ENCODE assay signal across 19 cellular contexts in the genomic region with DNA sequence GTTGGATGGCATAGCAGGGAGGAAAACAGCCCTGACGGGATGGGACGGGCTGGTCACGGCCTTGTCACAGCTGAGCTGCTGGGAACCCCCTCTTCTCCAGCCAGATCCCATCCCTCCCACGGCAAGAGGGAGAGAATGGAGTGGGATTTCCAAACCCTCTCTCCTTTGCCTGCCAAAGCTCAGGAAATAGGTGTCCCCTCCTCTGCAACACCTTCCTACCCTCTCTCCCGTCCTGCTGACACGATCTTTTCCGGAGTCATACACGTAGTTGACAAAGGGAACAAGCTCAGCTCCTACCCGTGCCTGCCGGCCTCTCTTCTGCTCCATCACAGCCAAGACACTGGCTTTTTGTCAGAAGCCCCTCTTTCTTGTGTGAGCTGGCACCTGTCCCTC. TPM values are rescaled to one million over a fixed set of nuclear protein-coding genes. Genes with fewer than 3 reads are reported as not detected.
DNase-seq lines count a peak whose midpoint lies in the region; ATAC-seq and TF ChIP-seq lines count a peak whose summit lies in the region.
"Had no signal": no experiment of that assay in that cellular context is flagged by ENCODE, and none has a peak within 500 bp of the region (broad histone marks: within the 10 kb centered on the region; RNA-seq: fewer than 3 reads in every experiment).

No MANE protein-coding gene starts in this region.

- no peaks in the 10 kb centered on the region for H3K4me1 ChIP-seq in naive thymus-derived CD4-positive, alpha-beta T cell (ENCODE audit: control insufficient read depth in 2 of 2, insufficient read depth in 2 of 2, low read length in 2 of 2)

- H3K9me3 ChIP-seq in naive thymus-derived CD4-positive, alpha-beta T cell (ENCODE audit: control insufficient read depth in 2 of 3, low read length in 3 of 3) = no peaks in the 10 kb centered on the region
- H3K9me3 ChIP-seq: adrenal gland, esophagus muscularis mucosa, thoracic aorta had no signal

- no peak for DNase-seq in stimulated activated naive CD8-positive, alpha-beta T cell treated with anti-CD3 and anti-CD28 coated beads, Interleukin-15, Interleukin-2, amounts not matched to agents 100 U/mL and 50 U/mL, for 24 hours
- DNase-seq in activated CD8-positive, alpha-beta T cell treated with anti-CD3 and anti-CD28 coated beads for 36 hours = no peak
- DNase-seq in naive thymus-derived CD4-positive, alpha-beta T cell = no peak
- DNase-seq in type B pancreatic cell (ENCODE audit: extremely low spot score, unreplicated experiment) (no peak), left cardiac atrium (no peak), cardiac septum (ENCODE audit: low spot score) (no peak), T1000 (lab: John Stamatoyannopoulos, UW) (no peak)
- DNase-seq: activated CD8-positive, alpha-beta memory T cell treated with anti-CD3 and anti-CD28 coated beads, Interleukin-2, amount 50 U/mL, for 48 hours; DMS 273 treated with DMSO at 0.1 percent for 48 hours; GDM1; NCI-H2081; NCI-H510A; SHP77; stimulated activated CD4-positive, alpha-beta T cell treated with anti-CD3 and anti-CD28 coated beads, Interleukin-4, amount 100 ng/mL, for 4 hours had no signal

- peaks cover 38% of the 10 kb centered on the region for H3K4me1 Mint-ChIP-seq in stimulated activated naive CD8-positive, alpha-beta T cell treated with anti-CD3 and anti-CD28 coated beads, Interleukin-15, Interleukin-2, amounts not matched to agents 100 ng/mL and 50 ng/mL, for 24 hours (ENCODE audit: low read depth)
- H3K4me1 Mint-ChIP-seq in activated CD8-positive, alpha-beta T cell treated with anti-CD3 and anti-CD28 coated beads for 36 hours (ENCODE audit: low read depth) = peaks cover 26% of the 10 kb centered on the region
- peaks cover 6 to 12% (median 7%) of the 10 kb centered on the region in 7 donors for H3K4me1 Mint-ChIP-seq in naive thymus-derived CD4-positive, alpha-beta T cell
- peaks cover 12% of the 10 kb centered on the region for H3K4me1 Mint-ChIP-seq in type B pancreatic cell (ENCODE audit: unreplicated experiment)

- peaks cover 54% of the 10 kb centered on the region for H3K36me3 Mint-ChIP-seq in stimulated activated naive CD8-positive, alpha-beta T cell treated with anti-CD3 and anti-CD28 coated beads, Interleukin-15, Interleukin-2, amounts not matched to agents 100 ng/mL and 50 ng/mL, for 24 hours (ENCODE audit: low read depth)
- H3K36me3 Mint-ChIP-seq in activated CD8-positive, alpha-beta T cell treated with anti-CD3 and anti-CD28 coated beads for 36 hours (ENCODE audit: low read depth) = peaks cover 44% of the 10 kb centered on the region
- H3K36me3 Mint-ChIP-seq in naive thymus-derived CD4-positive, alpha-beta T cell = peaks cover 3 to 22% (median 8%) of the 10 kb centered on the region in 5 donors
- H3K36me3 Mint-ChIP-seq in type B pancreatic cell = no peaks in the 10 kb centered on the region

- H3K4me3 Mint-ChIP-seq in stimulated activated naive CD8-positive, alpha-beta T cell treated with anti-CD3 and anti-CD28 coated beads, Interleukin-15, Interleukin-2, amounts not matched to agents 100 ng/mL and 50 ng/mL, for 24 hours = no peak overlapping the region
- H3K4me3 Mint-ChIP-seq in activated CD8-positive, alpha-beta T cell treated with anti-CD3 and anti-CD28 coated beads for 36 hours = no peak overlapping the region
- peak overlapping the region in 1 of 10 donors; percentile 36 for H3K4me3 Mint-ChIP-seq in naive thymus-derived CD4-positive, alpha-beta T cell
- H3K4me3 Mint-ChIP-seq in type B pancreatic cell = no peak overlapping the region

- intact Hi-C loops in activated CD8-positive, alpha-beta T cell treated with anti-CD3 and anti-CD28 coated beads for 36 hours (cut with micrococcal nuclease) = no loop called here
- intact Hi-C loops in naive thymus-derived CD4-positive, alpha-beta T cell (cut with micrococcal nuclease) = no loop called here
- intact Hi-C loops in left cardiac atrium (cut with DNase I) (no loop called here), cardiac septum (cut with DNase I) (no loop called here)

- no peaks in the 10 kb centered on the region for H3K27me3 Mint-ChIP-seq in stimulated activated naive CD8-positive, alpha-beta T cell treated with anti-CD3 and anti-CD28 coated beads, Interleukin-15, Interleukin-2, amounts not matched to agents 100 ng/mL and 50 ng/mL, for 24 hours
- H3K27me3 Mint-ChIP-seq in activated CD8-positive, alpha-beta T cell treated with anti-CD3 and anti-CD28 coated beads for 36 hours = no peaks in the 10 kb centered on the region
- no peaks in the 10 kb centered on the region for H3K27me3 Mint-ChIP-seq in naive thymus-derived CD4-positive, alpha-beta T cell
- no peaks in the 10 kb centered on the region for H3K27me3 Mint-ChIP-seq in type B pancreatic cell
- H3K27me3 Mint-ChIP-seq: progenitor cell of endocrine pancreas had no signal

- CTCF ChIA-PET in activated CD8-positive, alpha-beta T cell treated with anti-CD3 and anti-CD28 coated beads for 36 hours (lab: Charles Lee) = interaction anchor here (1.2 kb wide), 1 partner anchor 57 kb away, joined by 3 read pairs; no protein-coding TSS in a partner anchor
- CTCF ChIA-PET in naive thymus-derived CD4-positive, alpha-beta T cell (lab: Charles Lee) = no interaction called here

- POLR2A ChIA-PET in activated CD8-positive, alpha-beta T cell treated with anti-CD3 and anti-CD28 coated beads for 36 hours (lab: Charles Lee) = interaction anchor here (0.5 to 2.5 kb wide), 7 partner anchors 9 to 55 kb away, joined by 3 to 9 read pairs (median 7); no protein-coding TSS in a partner anchor
- POLR2A ChIA-PET in naive thymus-derived CD4-positive, alpha-beta T cell (lab: Charles Lee) = no interaction called here

- peaks cover 0 to 86% (median 15%) of the 10 kb centered on the region in 3 experiments for H3K36me3 ChIP-seq in naive thymus-derived CD4-positive, alpha-beta T cell (ENCODE audit: control insufficient read depth in 2 of 3, insufficient read depth in 3 of 3, low read length in 3 of 3)

- no peaks in the 10 kb centered on the region for H3K9me3 Mint-ChIP-seq in stimulated activated naive CD8-positive, alpha-beta T cell treated with anti-CD3 and anti-CD28 coated beads, Interleukin-15, Interleukin-2, amounts not matched to agents 100 ng/mL and 50 ng/mL, for 24 hours
- H3K9me3 Mint-ChIP-seq in activated CD8-positive, alpha-beta T cell treated with anti-CD3 and anti-CD28 coated beads for 36 hours = no peaks in the 10 kb centered on the region
- peaks cover 0 to 1% (median 0%) of the 10 kb centered on the region in 11 donors for H3K9me3 Mint-ChIP-seq in naive thymus-derived CD4-positive, alpha-beta T cell
- no peaks in the 10 kb centered on the region for H3K9me3 Mint-ChIP-seq in type B pancreatic cell

- H3K4me3 ChIP-seq in naive thymus-derived CD4-positive, alpha-beta T cell (ENCODE audit: low read length) = no peak overlapping the region
- H3K4me3 ChIP-seq: adrenal gland, esophagus muscularis mucosa, thoracic aorta had no signal

- no peaks in the 10 kb centered on the region for H3K27me3 ChIP-seq in naive thymus-derived CD4-positive, alpha-beta T cell (ENCODE audit: control insufficient read depth in 2 of 2, insufficient read depth in 2 of 2, low read length in 2 of 2)
- H3K27me3 ChIP-seq: adrenal gland, esophagus muscularis mucosa had no signal

- peak overlapping the region; percentile 70 for H3K27ac Mint-ChIP-seq in stimulated activated naive CD8-positive, alpha-beta T cell treated with anti-CD3 and anti-CD28 coated beads, Interleukin-15, Interleukin-2, amounts not matched to agents 100 ng/mL and 50 ng/mL, for 24 hours
- H3K27ac Mint-ChIP-seq in activated CD8-positive, alpha-beta T cell treated with anti-CD3 and anti-CD28 coated beads for 36 hours = peak overlapping the region; percentile 61
- peak overlapping the region in 7 of 9 donors; percentile 14 to 84 (median 65) for H3K27ac Mint-ChIP-seq in naive thymus-derived CD4-positive, alpha-beta T cell
- peak overlapping the region; percentile 26 for H3K27ac Mint-ChIP-seq in type B pancreatic cell
- H3K27ac Mint-ChIP-seq: progenitor cell of endocrine pancreas had no signal

- no peak for TF ChIP-seq CTCF in activated CD8-positive, alpha-beta T cell treated with anti-CD3 and anti-CD28 coated beads for 36 hours (IDR thresholded peaks at IDR 0.05)
- no peak for TF ChIP-seq CTCF in type B pancreatic cell (conservative IDR thresholded peaks at IDR 0.05)

- ATAC-seq in stimulated activated naive CD8-positive, alpha-beta T cell treated with anti-CD3 and anti-CD28 coated beads, Interleukin-15, Interleukin-2, amounts not matched to agents 100 U/mL and 50 U/mL, for 24 hours = no peak
- ATAC-seq in activated CD8-positive, alpha-beta T cell treated with anti-CD3 and anti-CD28 coated beads for 36 hours = no peak
- no peak for ATAC-seq in naive thymus-derived CD4-positive, alpha-beta T cell
- ATAC-seq in left cardiac atrium = no peak

- H3K27ac ChIP-seq in naive thymus-derived CD4-positive, alpha-beta T cell (ENCODE audit: low read depth, low read length) = no peak overlapping the region
- H3K27ac ChIP-seq: esophagus muscularis mucosa, thoracic aorta had no signal

RNA-seq across cellular contexts. Expression of a gene that starts 48.1 kb away (rescaled TPM):
- total RNA-seq in activated CD8-positive, alpha-beta T cell treated with anti-CD3 and anti-CD28 coated beads for 36 hours = 10 to 100 TPM; 33.9 to 35.9 TPM
- total RNA-seq in naive thymus-derived CD4-positive, alpha-beta T cell = 10 to 100 TPM; 29.7 to 47.8 (median 35.5) TPM
- polyA plus RNA-seq in naive thymus-derived CD4-positive, alpha-beta T cell = 10 to 100 TPM; 15.3 to 18.8 TPM
- total RNA-seq in type B pancreatic cell (ENCODE audit: low replicate concordance) = 39.5 and 47.6 TPM in 2 replicates
- 10 to 100 TPM; 25.2 to 40.8 TPM for total RNA-seq in left cardiac atrium
- total RNA-seq in cardiac septum = 20.2 TPM
